In the genomic region with DNA sequence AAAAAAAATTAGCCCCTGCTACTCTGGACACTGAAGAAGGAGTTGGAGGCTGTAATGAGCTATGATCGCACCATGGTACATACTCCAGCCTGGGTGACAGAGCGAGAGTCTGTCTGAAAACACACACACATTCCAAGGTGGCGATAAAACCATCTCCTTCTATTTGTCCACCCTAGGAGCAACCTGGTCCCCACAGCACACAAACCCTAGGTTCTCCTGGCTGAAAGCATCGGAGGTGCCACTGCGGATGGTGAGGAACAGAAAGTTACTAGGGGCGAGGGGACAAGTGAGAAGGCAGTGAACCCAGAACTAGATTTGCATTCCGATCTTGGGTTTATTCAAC, we compare ENCODE assay signal across 13 cellular contexts. TPM values are rescaled to one million over a fixed set of nuclear protein-coding genes. Genes with fewer than 3 reads are reported as not detected.
DNase-seq lines count a peak whose midpoint lies in the region; ATAC-seq and TF ChIP-seq lines count a peak whose summit lies in the region.
"Had no signal": no experiment of that assay in that cellular context is flagged by ENCODE, and none has a peak within 500 bp of the region (broad histone marks: within the 10 kb centered on the region; RNA-seq: fewer than 3 reads in every experiment).

No MANE protein-coding gene starts in this region.

- H3K27me3 ChIP-seq in body of pancreas (no peaks in the 10 kb centered on the region), uterus (no peaks in the 10 kb centered on the region)
- H3K27me3 ChIP-seq: MG63 had no signal

- no peak overlapping the region for H3K4me3 Mint-ChIP-seq in activated T-cell treated with anti-CD3 and anti-CD28 coated beads, Interleukin-2, amount 50 U/mL, for 24 hours
- H3K4me3 Mint-ChIP-seq in progenitor cell of endocrine pancreas (ENCODE audit: low read depth): no peak overlapping the region

- H3K9me3 Mint-ChIP-seq in activated T-cell treated with anti-CD3 and anti-CD28 coated beads, Interleukin-2, amount 50 U/mL, for 24 hours: no peaks in the 10 kb centered on the region
- no peaks in the 10 kb centered on the region for H3K9me3 Mint-ChIP-seq in progenitor cell of endocrine pancreas (ENCODE audit: low read depth)

- ATAC-seq in body of pancreas: no peak
- ATAC-seq in HG03354 (IDR thresholded peaks at IDR 0.05; ENCODE audit: poor library complexity, severe bottlenecking, unreplicated experiment): no peak
- no peak for ATAC-seq in HG03457 (IDR thresholded peaks at IDR 0.05; ENCODE audit: unreplicated experiment)

- DNase-seq in activated T-cell treated with anti-CD3 and anti-CD28 coated beads, Interleukin-2, amount 50 U/mL, for 24 hours: no peak
- DNase-seq in activated T-cell treated with anti-CD3 and anti-CD28 coated beads, Interleukin-2, amount 50 U/mL, for 48 hours: no peak
- DNase-seq in NAMALWA (ENCODE audit: low spot score): peak; percentile 39
- DNase-seq in body of pancreas: no peak
- DNase-seq in progenitor cell of endocrine pancreas (ENCODE audit: low spot score, unreplicated experiment): no peak
- no peak for DNase-seq in uterus
- DNase-seq: aorta, GOT3, MG63, NCI-H226, SHP77 had no signal

- TF ChIP-seq CTCF in body of pancreas (IDR thresholded peaks at IDR 0.05): no peak
- no peak for TF ChIP-seq CTCF in progenitor cell of endocrine pancreas (IDR thresholded peaks at IDR 0.05; ENCODE audit: unreplicated experiment)
- no peak for TF ChIP-seq CTCF in uterus (IDR thresholded peaks at IDR 0.05)

- H3K27me3 Mint-ChIP-seq in activated T-cell treated with anti-CD3 and anti-CD28 coated beads, Interleukin-2, amount 50 U/mL, for 24 hours: no peaks in the 10 kb centered on the region
- no peaks in the 10 kb centered on the region for H3K27me3 Mint-ChIP-seq in progenitor cell of endocrine pancreas

- H3K4me1 ChIP-seq in body of pancreas: peaks cover 23% of the 10 kb centered on the region
- peaks cover 0 to 7% of the 10 kb centered on the region in 2 donors for H3K4me1 ChIP-seq in uterus

- H3K36me3 Mint-ChIP-seq in activated T-cell treated with anti-CD3 and anti-CD28 coated beads, Interleukin-2, amount 50 U/mL, for 24 hours (ENCODE audit: low read depth): peaks cover 80% of the 10 kb centered on the region
- H3K36me3 Mint-ChIP-seq in progenitor cell of endocrine pancreas (ENCODE audit: insufficient read depth): peaks cover 21% of the 10 kb centered on the region

- H3K9me3 ChIP-seq in body of pancreas (no peaks in the 10 kb centered on the region), uterus (no peaks in the 10 kb centered on the region)
- H3K9me3 ChIP-seq: MG63 had no signal

- TF ChIP-seq POLR2A in body of pancreas (IDR thresholded peaks at IDR 0.05) (no peak), uterus (IDR thresholded peaks at IDR 0.05) (no peak)

- peaks cover 8 to 26% of the 10 kb centered on the region in 2 donors for H3K36me3 ChIP-seq in body of pancreas (replicated peaks in 1 of 2; ENCODE audit: insufficient read depth in 1 of 2, low read depth in 2 of 2)
- H3K36me3 ChIP-seq in uterus: no peaks in the 10 kb centered on the region

- 95 to 97% methylated on average over 7 of the region's 7 CpGs for WGBS in body of pancreas, 2 donors

- peak overlapping the region; percentile 59 for H3K27ac Mint-ChIP-seq in activated T-cell treated with anti-CD3 and anti-CD28 coated beads, Interleukin-2, amount 50 U/mL, for 24 hours
- H3K27ac Mint-ChIP-seq in progenitor cell of endocrine pancreas: peak overlapping the region; percentile 69

- peak overlapping the region in 3 of 4 donors; percentile 86 to 94 (median 92) for H3K27ac ChIP-seq in body of pancreas
- H3K27ac ChIP-seq in uterus: no peak overlapping the region

- intact Hi-C loops in body of pancreas (cut with DNase I) (no loop called here), uterus (cut with DNase I; ENCODE audit: low total_unique reads) (no loop called here)

- peaks cover 20% of the 10 kb centered on the region for H3K4me1 Mint-ChIP-seq in activated T-cell treated with anti-CD3 and anti-CD28 coated beads, Interleukin-2, amount 50 U/mL, for 24 hours (ENCODE audit: low read depth)
- peaks cover 7% of the 10 kb centered on the region for H3K4me1 Mint-ChIP-seq in progenitor cell of endocrine pancreas (ENCODE audit: low read depth)

- H3K4me3 ChIP-seq in body of pancreas (no peak overlapping the region), uterus (no peak overlapping the region)
- H3K4me3 ChIP-seq: MG63 had no signal

RNA-seq across cellular contexts. Expression of a gene that starts 1.4 kb away (rescaled TPM):
- total RNA-seq in body of pancreas (100 to 1,000 TPM in 1 of 2 donors, 10 to 100 TPM in 1; 58.9 to 102 TPM), progenitor cell of endocrine pancreas (69.2 and 72.6 TPM in 2 replicates), uterus (10 to 100 TPM in 3 of 4 donors, 1 to 10 TPM in 1; 4.9 to 89.1 (median 40.1) TPM)

RNA-seq across cellular contexts. Expression of a gene that starts 15.1 kb away (rescaled TPM):
- total RNA-seq in body of pancreas: 10 to 100 TPM; 48.5 to 61.6 TPM
- 231 and 237 TPM in 2 replicates for total RNA-seq in progenitor cell of endocrine pancreas
- 100 to 1,000 TPM in 1 of 4 donors, 10 to 100 TPM in 3; 36.1 to 175 (median 85.5) TPM for total RNA-seq in uterus

RNA-seq across cellular contexts. Expression of a gene that starts 16.5 kb away (rescaled TPM):
- total RNA-seq in body of pancreas (1 to 10 TPM in 1 of 2 donors, not detected in 1; 1.3 TPM), progenitor cell of endocrine pancreas (1.7 and 2.1 TPM in 2 replicates), uterus (1 to 10 TPM in 1 of 4 donors, under 1 TPM in 1, not detected in 2; 0.97 to 1.2 TPM)

RNA-seq across cellular contexts. Expression of a gene that starts 29.4 kb away (rescaled TPM):
- total RNA-seq in body of pancreas: 10 to 100 TPM; 22.3 to 48.1 TPM
- 30.9 and 33.7 TPM in 2 replicates for total RNA-seq in progenitor cell of endocrine pancreas
- 10 to 100 TPM in 3 of 4 donors, 1 to 10 TPM in 1; 8.2 to 41.8 (median 29.9) TPM for total RNA-seq in uterus

RNA-seq across cellular contexts. Expression of a gene that starts 38.1 kb away (rescaled TPM):
- total RNA-seq in body of pancreas (10 to 100 TPM in 1 of 2 donors, 1 to 10 TPM in 1; 7.8 to 15.8 TPM), progenitor cell of endocrine pancreas (28.5 and 30.6 TPM in 2 replicates), uterus (10 to 100 TPM in 2 of 4 donors, 1 to 10 TPM in 2; 2.6 to 14.4 (median 10.4) TPM)

Comparison
In these comparisons a context has a peak if more than half of its experiments do, and no peak if none do; other contexts are left out.
1. H3K27ac ChIP-seq: peak in body of pancreas (3 of 4); none in uterus (0 of 2).